Comparison of ENCODE assay signal across 19 cellular contexts in the genomic region with DNA sequence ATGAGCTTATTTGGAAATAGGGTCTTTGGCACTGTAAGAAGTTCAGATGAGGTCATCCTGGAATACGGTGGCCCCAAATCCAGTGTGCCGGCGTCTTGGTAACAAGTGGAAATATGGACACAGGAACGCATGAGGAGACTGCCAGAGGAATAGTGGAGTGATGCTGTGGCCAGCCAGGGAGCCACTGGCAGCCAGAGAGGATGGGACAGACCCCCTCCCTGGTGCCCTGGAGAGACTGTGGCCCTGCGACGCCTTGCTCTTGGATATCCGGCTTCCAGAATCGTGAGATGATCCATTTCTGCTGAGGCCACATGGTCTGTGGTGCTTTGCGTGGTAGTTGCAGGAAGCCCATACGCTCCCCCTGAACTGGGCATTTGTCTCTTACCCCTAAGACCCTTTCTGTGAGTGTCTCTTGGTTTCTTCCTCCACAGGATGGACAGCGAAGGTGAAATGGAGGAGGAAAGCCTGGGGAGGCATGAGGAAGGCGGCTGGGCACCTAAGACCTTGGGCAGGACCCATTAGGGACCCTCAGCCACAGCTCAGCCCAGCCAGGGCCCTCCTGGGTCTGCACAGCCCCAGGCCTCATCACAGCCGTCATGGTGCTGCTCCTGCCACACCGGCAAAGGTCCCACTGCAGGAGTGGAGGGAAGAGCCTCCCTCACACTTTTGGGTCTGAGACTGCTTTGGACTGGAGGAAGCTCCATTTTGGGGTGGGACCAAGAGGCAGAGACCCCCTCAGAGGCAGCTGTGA. TPM values are rescaled to one million over a fixed set of nuclear protein-coding genes. Genes with fewer than 3 reads are reported as not detected.
DNase-seq lines count a peak whose midpoint lies in the region; ATAC-seq and TF ChIP-seq lines count a peak whose summit lies in the region.
"Had no signal": no experiment of that assay in that cellular context is flagged by ENCODE, and none has a peak within 500 bp of the region (broad histone marks: within the 10 kb centered on the region; RNA-seq: fewer than 3 reads in every experiment).

No MANE protein-coding gene starts in this region.

- H3K36me3 ChIP-seq in left lung = no peaks in the 10 kb centered on the region
- no peaks in the 10 kb centered on the region for H3K36me3 ChIP-seq in suprapubic skin
- H3K36me3 ChIP-seq: HAP-1 had no signal

- H3K27me3 ChIP-seq in left lung (peaks cover 0 to 62% of the 10 kb centered on the region in 2 donors), suprapubic skin (peaks cover 53% of the 10 kb centered on the region)

- H3K36me3 Mint-ChIP-seq in nephron progenitor cell (ENCODE audit: low read depth) = no peaks in the 10 kb centered on the region
- H3K36me3 Mint-ChIP-seq in natural killer cell treated with Interleukin-12 subunit alpha and Interleukin-12 subunit beta and Interleukin-15 and Interleukin-18, amount 100 ng/mL, for 72 hours = no peaks in the 10 kb centered on the region
- H3K36me3 Mint-ChIP-seq: CD14-positive monocyte; CD4-positive, alpha-beta memory T cell had no signal

- H3K27ac Mint-ChIP-seq in nephron progenitor cell = no peak overlapping the region
- no peak overlapping the region for H3K27ac Mint-ChIP-seq in natural killer cell treated with Interleukin-12 subunit alpha and Interleukin-12 subunit beta and Interleukin-15 and Interleukin-18, amount 100 ng/mL, for 72 hours
- H3K27ac Mint-ChIP-seq: CD14-positive monocyte; CD4-positive, alpha-beta memory T cell had no signal

- no peak overlapping the region for H3K4me3 ChIP-seq in left lung
- no peak overlapping the region for H3K4me3 ChIP-seq in suprapubic skin
- H3K4me3 ChIP-seq: A549, GM23248, HAP-1 had no signal

- TF ChIP-seq CTCF in left lung (IDR thresholded peaks at IDR 0.05) = no peak
- TF ChIP-seq CTCF in suprapubic skin (IDR thresholded peaks at IDR 0.05) = no peak
- no peak for TF ChIP-seq CTCF in nephron progenitor cell (IDR thresholded peaks at IDR 0.05)

- H3K9me3 ChIP-seq in left lung (no peaks in the 10 kb centered on the region), suprapubic skin (no peaks in the 10 kb centered on the region)
- H3K9me3 ChIP-seq: A549, HAP-1 had no signal

- H3K4me1 Mint-ChIP-seq in nephron progenitor cell = no peaks in the 10 kb centered on the region
- peaks cover 0 to 3% of the 10 kb centered on the region in 2 donors for H3K4me1 Mint-ChIP-seq in natural killer cell treated with Interleukin-12 subunit alpha and Interleukin-12 subunit beta and Interleukin-15 and Interleukin-18, amount 100 ng/mL, for 72 hours (ENCODE audit: low read depth in 2 of 2)

- WGBS in suprapubic skin = 86% methylated on average over 13 of the region's 14 CpGs

- no peak for TF ChIP-seq EP300 in suprapubic skin (IDR thresholded peaks at IDR 0.05)

- H3K27ac ChIP-seq in left lung (no peak overlapping the region), suprapubic skin (no peak overlapping the region)
- H3K27ac ChIP-seq: 22Rv1, A549, GM23248, HL-60 had no signal

- TF ChIP-seq POLR2A in suprapubic skin (IDR thresholded peaks at IDR 0.05) = no peak
- TF ChIP-seq POLR2A in GM18505 (IDR thresholded peaks at IDR 0.05; ENCODE audit: borderline replicate concordance, extremely low read depth, insufficient read depth, insufficient read length) = no peak

- H3K4me1 ChIP-seq in left lung (no peaks in the 10 kb centered on the region), suprapubic skin (peaks cover 7% of the 10 kb centered on the region)
- H3K4me1 ChIP-seq: A549, HAP-1 had no signal

- peak; percentile 36 for DNase-seq in activated effector memory CD4-positive, alpha-beta T cell treated with anti-CD3 and anti-CD28 coated beads, Interleukin-2, amount 50 U/mL, for 16 hours
- no peak for DNase-seq in activated effector memory CD4-positive, alpha-beta T cell treated with Interleukin-2 at 50 U/mL for 16 hours
- DNase-seq in left lung (peak; percentile 6 to 58), posterior vena cava (ENCODE audit: low spot score) (peak; percentile 51), suprapubic skin (ENCODE audit: low spot score in 2 of 2) (peak; percentile 14 to 58), nephron progenitor cell (no peak)
- no peak for DNase-seq in natural killer cell treated with Interleukin-12 subunit alpha and Interleukin-12 subunit beta and Interleukin-15 and Interleukin-18, amount 100 ng/mL, for 72 hours (ENCODE audit: low spot score)
- DNase-seq: AML-193; CD4-positive, alpha-beta memory T cell; DMS153; DMS79; GF-D8; GM23248 had no signal

- peaks cover 26% of the 10 kb centered on the region for H3K27me3 Mint-ChIP-seq in nephron progenitor cell (ENCODE audit: low read depth, poor library complexity)
- peaks cover 5 to 14% of the 10 kb centered on the region in 2 donors for H3K27me3 Mint-ChIP-seq in natural killer cell treated with Interleukin-12 subunit alpha and Interleukin-12 subunit beta and Interleukin-15 and Interleukin-18, amount 100 ng/mL, for 72 hours

- ATAC-seq in left lung = no peak
- no peak for ATAC-seq in GM18505 (IDR thresholded peaks at IDR 0.05; ENCODE audit: unreplicated experiment)
- no peak for ATAC-seq in natural killer cell treated with Interleukin-12 subunit alpha and Interleukin-12 subunit beta and Interleukin-15 and Interleukin-18, amount 100 ng/mL, for 72 hours
- ATAC-seq: A549 had no signal

- intact Hi-C loops in left lung (cut with DNase I) = no loop called here
- intact Hi-C loops in posterior vena cava (cut with DNase I) = no loop called here

- H3K9me3 Mint-ChIP-seq in nephron progenitor cell = peaks cover 4% of the 10 kb centered on the region
- peaks cover 5% of the 10 kb centered on the region for H3K9me3 Mint-ChIP-seq in natural killer cell treated with Interleukin-12 subunit alpha and Interleukin-12 subunit beta and Interleukin-15 and Interleukin-18, amount 100 ng/mL, for 72 hours
- H3K9me3 Mint-ChIP-seq: CD4-positive, alpha-beta memory T cell had no signal

- no peak overlapping the region for H3K4me3 Mint-ChIP-seq in nephron progenitor cell
- H3K4me3 Mint-ChIP-seq in natural killer cell treated with Interleukin-12 subunit alpha and Interleukin-12 subunit beta and Interleukin-15 and Interleukin-18, amount 100 ng/mL, for 72 hours = no peak overlapping the region
- H3K4me3 Mint-ChIP-seq: CD14-positive monocyte; CD4-positive, alpha-beta memory T cell had no signal

RNA-seq across cellular contexts. Expression of a gene that starts 53.6 kb away (rescaled TPM):
- total RNA-seq in left lung (100 to 1,000 TPM in 1 of 2 donors, 10 to 100 TPM in 1; 64.9 to 170 TPM), posterior vena cava (10 to 100 TPM; 25.2 to 27.3 TPM), suprapubic skin (100 to 1,000 TPM in 2 of 4 donors, 10 to 100 TPM in 2; 32.0 to 130 (median 95.3) TPM)
- 100 to 1,000 TPM in 1 of 2 donors, 10 to 100 TPM in 1; 88.1 to 120 TPM for total RNA-seq in natural killer cell treated with Interleukin-12 subunit alpha and Interleukin-12 subunit beta and Interleukin-15 and Interleukin-18, amount 100 ng/mL, for 72 hours

Comparison
In these comparisons a context has a peak if more than half of its experiments do, and no peak if none do; other contexts are left out.
1. DNase-seq: peak in activated effector memory CD4-positive, alpha-beta T cell treated with anti-CD3 and anti-CD28 coated beads, Interleukin-2, amount 50 U/mL, for 16 hours (single experiment), left lung (2 of 2), posterior vena cava (single experiment) and suprapubic skin (2 of 2); none in activated effector memory CD4-positive, alpha-beta T cell treated with Interleukin-2 at 50 U/mL for 16 hours (single experiment), nephron progenitor cell (single experiment) and natural killer cell treated with Interleukin-12 subunit alpha and Interleukin-12 subunit beta and Interleukin-15 and Interleukin-18, amount 100 ng/mL, for 72 hours (single experiment).